11 cellular contexts compared by ENCODE assay signal in genomic region chr11:9717040-9717357, GRCh38. TPM values are rescaled to one million over a fixed set of nuclear protein-coding genes. Genes with fewer than 3 reads are reported as not detected.
A peak's percentile ranks its signal among the peaks of the same experiment; 100 is the strongest.
DNase-seq lines count a peak whose midpoint lies in the region; ATAC-seq and TF ChIP-seq lines count a peak whose summit lies in the region.
"Had no signal": no experiment of that assay in that cellular context is flagged by ENCODE, and none has a peak within 500 bp of the region (broad histone marks: within the 10 kb centered on the region; RNA-seq: fewer than 3 reads in every experiment).

No MANE protein-coding gene starts in this region.

- peak overlapping the region; percentile 41 for H3K4me3 ChIP-seq in OCI-LY3 (ENCODE audit: low read length)

- TF ChIP-seq CTCF in OCI-LY3 (IDR thresholded peaks at IDR 0.05; ENCODE audit: low read depth, low read length) (no peak), endothelial cell (IDR thresholded peaks at IDR 0.05; ENCODE audit: unreplicated experiment) (no peak)

- peak overlapping the region; percentile 96 for H3K27ac ChIP-seq in OCI-LY3 (ENCODE audit: low read length)

- no peak overlapping the region for H2AFZ ChIP-seq in OCI-LY3 (ENCODE audit: low read depth, low read length)

- peaks cover 7% of the 10 kb centered on the region for H3K9me3 Mint-ChIP-seq in activated CD4-positive, alpha-beta T cell treated with anti-CD3 and anti-CD28 coated beads, Interleukin-2, amount 10 ng/mL, durations not matched to agents 24 days and 14 days
- no peaks in the 10 kb centered on the region for H3K9me3 Mint-ChIP-seq in endothelial cell (ENCODE audit: unreplicated experiment)
- peaks cover 12 to 16% of the 10 kb centered on the region in 2 donors for H3K9me3 Mint-ChIP-seq in stimulated activated naive B cell treated with anti-CD40 and anti-IgM and Interleukin-4, amounts not matched to agents 10 μg/mL and 1 μg/mL and 100 μg/mL, for 72 hours

- no peak for DNase-seq in activated CD4-positive, alpha-beta T cell treated with anti-CD3 and anti-CD28 coated beads, Interleukin-2, amount 10 ng/mL, durations not matched to agents 24 days and 14 days
- DNase-seq in activated CD4-positive, alpha-beta T cell treated with anti-CD3 and anti-CD28 coated beads, Interleukin-2, amount 50 U/mL, for 48 hours = no peak
- no peak for DNase-seq in endothelial cell (ENCODE audit: low spot score)
- no peak for DNase-seq in stimulated activated naive B cell treated with anti-CD40 and anti-IgM and Interleukin-4, amounts not matched to agents 10 μg/mL and 1 μg/mL and 100 μg/mL, for 72 hours
- DNase-seq in SIG-M5 treated with dmso at 0.1 percent for 504 hours (lab: John Stamatoyannopoulos, UW; ENCODE audit: unreplicated experiment) = no peak
- no peak for DNase-seq in sciatic nerve (ENCODE audit: low spot score)
- DNase-seq: activated T-cell treated with anti-CD3 and anti-CD28 coated beads, Interleukin-2, amount 50 U/mL, for 1 hour; cerebellar nuclear complex; NCI-H2029 had no signal

- H3K4me1 Mint-ChIP-seq in activated CD4-positive, alpha-beta T cell treated with anti-CD3 and anti-CD28 coated beads, Interleukin-2, amount 10 ng/mL, durations not matched to agents 24 days and 14 days = peaks cover 20% of the 10 kb centered on the region
- peaks cover 34% of the 10 kb centered on the region for H3K4me1 Mint-ChIP-seq in endothelial cell (ENCODE audit: unreplicated experiment)
- H3K4me1 Mint-ChIP-seq in stimulated activated naive B cell treated with anti-CD40 and anti-IgM and Interleukin-4, amounts not matched to agents 10 μg/mL and 1 μg/mL and 100 μg/mL, for 72 hours = peaks cover 44 to 90% of the 10 kb centered on the region in 2 donors

- H4K20me1 ChIP-seq in OCI-LY3 (ENCODE audit: insufficient read depth, low read length) = peaks cover 14% of the 10 kb centered on the region

- peaks cover under 1% of the 10 kb centered on the region for H3K27me3 Mint-ChIP-seq in activated CD4-positive, alpha-beta T cell treated with anti-CD3 and anti-CD28 coated beads, Interleukin-2, amount 10 ng/mL, durations not matched to agents 24 days and 14 days
- H3K27me3 Mint-ChIP-seq in endothelial cell (ENCODE audit: unreplicated experiment) = peaks cover 5% of the 10 kb centered on the region
- H3K27me3 Mint-ChIP-seq in stimulated activated naive B cell treated with anti-CD40 and anti-IgM and Interleukin-4, amounts not matched to agents 10 μg/mL and 1 μg/mL and 100 μg/mL, for 72 hours = no peaks in the 10 kb centered on the region

- H3K9ac ChIP-seq in OCI-LY3 (ENCODE audit: low read length) = peak overlapping the region; percentile 64

- ATAC-seq in stimulated activated naive B cell treated with anti-CD40 and anti-IgM and Interleukin-4, amounts not matched to agents 10 μg/mL and 1 μg/mL and 100 μg/mL, for 72 hours (replicated peaks) = no peak
- ATAC-seq in GM21529 (IDR thresholded peaks at IDR 0.05; ENCODE audit: unreplicated experiment) = no peak
- no peak for ATAC-seq in sciatic nerve

- H3K36me3 Mint-ChIP-seq in activated CD4-positive, alpha-beta T cell treated with anti-CD3 and anti-CD28 coated beads, Interleukin-2, amount 10 ng/mL, durations not matched to agents 24 days and 14 days (ENCODE audit: low read depth) = peaks cover 15% of the 10 kb centered on the region
- H3K36me3 Mint-ChIP-seq in endothelial cell (ENCODE audit: low read depth, unreplicated experiment) = peaks cover 29% of the 10 kb centered on the region
- H3K36me3 Mint-ChIP-seq in stimulated activated naive B cell treated with anti-CD40 and anti-IgM and Interleukin-4, amounts not matched to agents 10 μg/mL and 1 μg/mL and 100 μg/mL, for 72 hours = peaks cover 56 to 71% of the 10 kb centered on the region in 2 donors

- peaks cover 54% of the 10 kb centered on the region for H3K36me3 ChIP-seq in OCI-LY3 (replicated peaks; ENCODE audit: low read depth, low read length)

- H3K27ac Mint-ChIP-seq in activated CD4-positive, alpha-beta T cell treated with anti-CD3 and anti-CD28 coated beads, Interleukin-2, amount 10 ng/mL, durations not matched to agents 24 days and 14 days = peak overlapping the region; percentile 63
- peak overlapping the region; percentile 89 for H3K27ac Mint-ChIP-seq in endothelial cell (ENCODE audit: unreplicated experiment)
- peak overlapping the region; percentile 91 for H3K27ac Mint-ChIP-seq in stimulated activated naive B cell treated with anti-CD40 and anti-IgM and Interleukin-4, amounts not matched to agents 10 μg/mL and 1 μg/mL and 100 μg/mL, for 72 hours

- H3K9me3 ChIP-seq in OCI-LY3 (ENCODE audit: insufficient read depth, low read length) = peaks cover 4% of the 10 kb centered on the region; the same call in 1 of the 2 replicates

- peaks cover 84% of the 10 kb centered on the region for H3K4me1 ChIP-seq in OCI-LY3 (ENCODE audit: low read length)

- peak overlapping the region; percentile 57 for H3K4me2 ChIP-seq in OCI-LY3 (ENCODE audit: low read length)

- H3K27me3 ChIP-seq in OCI-LY3 (ENCODE audit: low read depth, low read length) = no peaks in the 10 kb centered on the region

- H3K4me3 Mint-ChIP-seq in activated CD4-positive, alpha-beta T cell treated with anti-CD3 and anti-CD28 coated beads, Interleukin-2, amount 10 ng/mL, durations not matched to agents 24 days and 14 days = peak overlapping the region; percentile 31
- peak overlapping the region; percentile 11 for H3K4me3 Mint-ChIP-seq in endothelial cell (ENCODE audit: unreplicated experiment)
- H3K4me3 Mint-ChIP-seq in stimulated activated naive B cell treated with anti-CD40 and anti-IgM and Interleukin-4, amounts not matched to agents 10 μg/mL and 1 μg/mL and 100 μg/mL, for 72 hours = peak overlapping the region; percentile 64 to 72

- intact Hi-C loops in activated CD4-positive, alpha-beta T cell treated with anti-CD3 and anti-CD28 coated beads, Interleukin-2, amount 10 ng/mL, durations not matched to agents 24 days and 14 days (cut with micrococcal nuclease) = no loop called here
- intact Hi-C loops in sciatic nerve (cut with DNase I) = no loop called here

- peaks cover 91% of the 10 kb centered on the region for H3K79me2 ChIP-seq in OCI-LY3 (ENCODE audit: low read length)

RNA-seq across cellular contexts. Expression of gene SWAP70, which starts 53.1 kb away (rescaled TPM):
- total RNA-seq in activated CD4-positive, alpha-beta T cell treated with anti-CD3 and anti-CD28 coated beads, Interleukin-2, amount 10 ng/mL, durations not matched to agents 24 days and 14 days = 7.3 and 8.1 TPM in 2 replicates
- total RNA-seq in endothelial cell (ENCODE audit: unreplicated experiment) = 36.0 TPM
- 90.1 TPM for total RNA-seq in sciatic nerve

Comparison
In these comparisons a context has a peak if more than half of its experiments do, and no peak if none do; other contexts are left out.
1. H3K4me3 Mint-ChIP-seq: peak in every context shown above with its lines; median percentile 68 in stimulated activated naive B cell treated with anti-CD40 and anti-IgM and Interleukin-4, amounts not matched to agents 10 μg/mL and 1 μg/mL and 100 μg/mL, for 72 hours; 31 in activated CD4-positive, alpha-beta T cell treated with anti-CD3 and anti-CD28 coated beads, Interleukin-2, amount 10 ng/mL, durations not matched to agents 24 days and 14 days; 11 in endothelial cell.